Comparison of ENCODE assay signal across 22 cellular contexts in genomic region chr2:20173496-20174402, GRCh38.
"Had no signal": no experiment of that assay in that cellular context is flagged by ENCODE, and none has a peak within 500 bp of the region (broad histone marks: within the 10 kb centered on the region; RNA-seq: fewer than 3 reads in every experiment).

No MANE protein-coding gene starts in this region.

- H3K27me3 ChIP-seq: ascending aorta, breast epithelium, foreskin keratinocyte, sigmoid colon had no signal

- H3K27me3 Mint-ChIP-seq: activated CD8-positive, alpha-beta T cell treated with anti-CD3 and anti-CD28 coated beads for 36 hours; dendritic cell treated with granulocyte-macrophage colony-stimulating factor and Interleukin-4, amounts not matched to agents 40 ng/mL and 50 ng/mL, for 4 days; stimulated activated naive B cell treated with anti-CD40 and anti-IgM and Interleukin-4, amounts not matched to agents 10 μg/mL and 1 μg/mL and 100 μg/mL, for 72 hours; T-cell had no signal

- H3K4me3 ChIP-seq: ascending aorta, breast epithelium, left ventricle myocardium inferior, prostate gland, sigmoid colon, SK-N-MC had no signal

- H3K36me3 Mint-ChIP-seq: activated naive CD4-positive, alpha-beta T cell treated with anti-CD3 and anti-CD28 coated beads, Interleukin-2, amount 10 ng/mL, durations not matched to agents 7 days and 5 days; stimulated activated naive B cell treated with anti-CD40 and anti-IgM and Interleukin-4, amounts not matched to agents 10 μg/mL and 1 μg/mL and 100 μg/mL, for 72 hours; T-cell had no signal

- H3K4me3 Mint-ChIP-seq: activated CD4-positive, alpha-beta T cell treated with anti-CD3 and anti-CD28 coated beads, Interleukin-2, amount 10 ng/mL, durations not matched to agents 24 days and 14 days; activated CD8-positive, alpha-beta T cell treated with anti-CD3 and anti-CD28 coated beads for 36 hours; activated naive CD4-positive, alpha-beta T cell treated with anti-CD3 and anti-CD28 coated beads, Interleukin-2, amount 10 ng/mL, durations not matched to agents 7 days and 5 days; activated T-cell treated with anti-CD3 and anti-CD28 coated beads, Interleukin-2, amount 50 U/mL, for 4 hours; dendritic cell treated with granulocyte-macrophage colony-stimulating factor and Interleukin-4, amounts not matched to agents 40 ng/mL and 50 ng/mL, for 4 days; nephron progenitor cell; stimulated activated naive B cell treated with anti-CD40 and anti-IgM and Interleukin-4, amounts not matched to agents 10 μg/mL and 1 μg/mL and 100 μg/mL, for 72 hours; T-cell had no signal

- H3K27ac ChIP-seq: ascending aorta, foreskin keratinocyte, left ventricle myocardium inferior, sigmoid colon, SK-N-MC had no signal

- H3K4me1 Mint-ChIP-seq: activated CD4-positive, alpha-beta T cell treated with anti-CD3 and anti-CD28 coated beads, Interleukin-2, amount 10 ng/mL, durations not matched to agents 24 days and 14 days; activated naive CD4-positive, alpha-beta T cell treated with anti-CD3 and anti-CD28 coated beads, Interleukin-2, amount 10 ng/mL, durations not matched to agents 7 days and 5 days; stimulated activated naive B cell treated with anti-CD40 and anti-IgM and Interleukin-4, amounts not matched to agents 10 μg/mL and 1 μg/mL and 100 μg/mL, for 72 hours; T-cell had no signal

- H3K9me3 Mint-ChIP-seq: activated CD4-positive, alpha-beta T cell treated with anti-CD3 and anti-CD28 coated beads, Interleukin-2, amount 10 ng/mL, durations not matched to agents 24 days and 14 days; activated CD8-positive, alpha-beta T cell treated with anti-CD3 and anti-CD28 coated beads for 36 hours; activated naive CD4-positive, alpha-beta T cell treated with anti-CD3 and anti-CD28 coated beads, Interleukin-2, amount 10 ng/mL, durations not matched to agents 7 days and 5 days; activated T-cell treated with anti-CD3 and anti-CD28 coated beads, Interleukin-2, amount 50 U/mL, for 4 hours; dendritic cell treated with granulocyte-macrophage colony-stimulating factor and Interleukin-4, amounts not matched to agents 40 ng/mL and 50 ng/mL, for 4 days; nephron progenitor cell; stimulated activated naive B cell treated with anti-CD40 and anti-IgM and Interleukin-4, amounts not matched to agents 10 μg/mL and 1 μg/mL and 100 μg/mL, for 72 hours; T-cell had no signal

- H3K9me3 ChIP-seq: ascending aorta, breast epithelium, left ventricle myocardium inferior, prostate gland, sigmoid colon had no signal

- H3K4me1 ChIP-seq: ascending aorta, breast epithelium, left ventricle myocardium inferior, prostate gland, sigmoid colon had no signal

- ATAC-seq: activated CD8-positive, alpha-beta T cell treated with anti-CD3 and anti-CD28 coated beads for 36 hours; activated T-cell treated with anti-CD3 and anti-CD28 coated beads, Interleukin-2, amount 50 U/mL, for 4 hours; foreskin keratinocyte; stimulated activated naive B cell treated with anti-CD40 and anti-IgM and Interleukin-4, amounts not matched to agents 10 μg/mL and 1 μg/mL and 100 μg/mL, for 72 hours; T-cell had no signal

- H3K36me3 ChIP-seq: ascending aorta, breast epithelium, left ventricle myocardium inferior, prostate gland, sigmoid colon had no signal

- DNase-seq: activated CD4-positive, alpha-beta T cell treated with anti-CD3 and anti-CD28 coated beads, Interleukin-2, amount 10 ng/mL, durations not matched to agents 24 days and 14 days; activated CD4-positive, CD25-positive, alpha-beta regulatory T cell; activated CD8-positive, alpha-beta T cell treated with anti-CD3 and anti-CD28 coated beads for 36 hours; activated naive CD4-positive, alpha-beta T cell treated with anti-CD3 and anti-CD28 coated beads, Interleukin-2, amount 10 ng/mL, durations not matched to agents 7 days and 5 days; activated T-cell treated with anti-CD3 and anti-CD28 coated beads, Interleukin-2, amount 50 U/mL, for 4 hours; cerebellar nuclear complex; effector memory CD4-positive, alpha-beta T cell; foreskin keratinocyte; hypothalamus; left ventricle myocardium inferior; mammary epithelial cell; nephron progenitor cell; occipital lobe; sigmoid colon; stimulated activated CD4-positive, alpha-beta T cell treated with anti-CD3 and anti-CD28 coated beads, Interleukin-4, amount 100 ng/mL, for 4 hours; stimulated activated naive B cell treated with anti-CD40 and anti-IgM and Interleukin-4, amounts not matched to agents 10 μg/mL and 1 μg/mL and 100 μg/mL, for 72 hours had no signal

- H3K27ac Mint-ChIP-seq: activated CD4-positive, alpha-beta T cell treated with anti-CD3 and anti-CD28 coated beads, Interleukin-2, amount 10 ng/mL, durations not matched to agents 24 days and 14 days; activated CD8-positive, alpha-beta T cell treated with anti-CD3 and anti-CD28 coated beads for 36 hours; activated naive CD4-positive, alpha-beta T cell treated with anti-CD3 and anti-CD28 coated beads, Interleukin-2, amount 10 ng/mL, durations not matched to agents 7 days and 5 days; dendritic cell treated with granulocyte-macrophage colony-stimulating factor and Interleukin-4, amounts not matched to agents 40 ng/mL and 50 ng/mL, for 4 days; nephron progenitor cell; stimulated activated naive B cell treated with anti-CD40 and anti-IgM and Interleukin-4, amounts not matched to agents 10 μg/mL and 1 μg/mL and 100 μg/mL, for 72 hours; T-cell had no signal
